Comparison of ENCODE assay signal across 16 cellular contexts in the genomic region with DNA sequence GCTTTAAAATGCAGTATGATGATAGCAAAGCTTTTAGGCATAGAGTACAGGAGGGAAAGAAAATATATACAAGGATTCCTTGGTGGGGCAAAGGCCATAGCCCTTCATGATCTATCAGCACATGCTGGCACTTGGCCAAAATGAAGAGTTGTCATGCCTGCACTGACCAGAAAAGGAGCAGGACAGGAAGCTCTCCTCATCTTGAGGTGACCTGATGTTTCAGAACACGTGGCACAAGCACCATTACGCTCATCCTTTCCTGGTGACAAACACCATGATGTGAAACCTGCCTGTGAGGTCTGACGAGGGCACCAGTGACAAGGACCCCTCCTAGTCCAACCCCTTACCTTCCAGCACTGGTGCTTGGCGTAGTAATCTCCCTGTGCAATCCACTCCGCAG.
"Had no signal": no experiment of that assay in that cellular context is flagged by ENCODE, and none has a peak within 500 bp of the region (broad histone marks: within the 10 kb centered on the region; RNA-seq: fewer than 3 reads in every experiment).

No MANE protein-coding gene starts in this region.

- H3K4me3 Mint-ChIP-seq: endodermal cell, naive B cell had no signal

- H3K27me3 Mint-ChIP-seq: naive B cell had no signal

- DNase-seq: activated naive CD4-positive, alpha-beta T cell treated with Interleukin-2 at 50 U/mL for 16 hours; activated T-cell treated with anti-CD3 and anti-CD28 coated beads for 4 hours; aorta; brain microvascular endothelial cell; central memory CD4-positive, alpha-beta T cell; colonic mucosa; endodermal cell; foreskin keratinocyte; hypothalamus; kidney; left lung; mucosa of descending colon; naive B cell; testis; upper lobe of left lung had no signal

- H3K27ac Mint-ChIP-seq: activated T-helper 2 cell treated with anti-CD3 and anti-CD28 coated beads, Interferon-gamma antibody, Interleukin-2, Interleukin-4, amounts not matched to agents 10 μg/mL and 5 μg/mL and 100 μg/mL, durations not matched to agents 14 hours and 24 hours and 36 hours; endodermal cell had no signal

- ATAC-seq: foreskin keratinocyte, left lung, mucosa of descending colon had no signal
